14 cellular contexts compared by ENCODE assay signal in genomic region chr12:11658796-11659195, GRCh38. TPM values are rescaled to one million over a fixed set of nuclear protein-coding genes. Genes with fewer than 3 reads are reported as not detected.
DNase-seq lines count a peak whose midpoint lies in the region; ATAC-seq and TF ChIP-seq lines count a peak whose summit lies in the region.
"Had no signal": no experiment of that assay in that cellular context is flagged by ENCODE, and none has a peak within 500 bp of the region (broad histone marks: within the 10 kb centered on the region; RNA-seq: fewer than 3 reads in every experiment).

No MANE protein-coding gene starts in this region.

- POLR2A ChIA-PET in CD4-positive, alpha-beta memory T cell (lab: Charles Lee; ENCODE audit: partially characterized antibody), result interaction anchor here (1.3 to 1.7 kb wide), 2 partner anchors 9 to 113 kb away, joined by 3 to 4 read pairs; partner anchors contain the start of gene ETV6

- ATAC-seq in sciatic nerve, result no peak
- no peak for ATAC-seq in HG03280 (IDR thresholded peaks at IDR 0.05; ENCODE audit: unreplicated experiment)

- peaks cover 97% of the 10 kb centered on the region for H3K79me2 ChIP-seq in osteoblast (ENCODE audit: insufficient read depth, low read length)

- H3K27me3 Mint-ChIP-seq in CD4-positive, alpha-beta memory T cell, result no peaks in the 10 kb centered on the region

- no peaks in the 10 kb centered on the region for H3K9me3 ChIP-seq in CD4-positive, alpha-beta memory T cell (ENCODE audit: control insufficient read depth in 1 of 2, low read length in 2 of 2)
- H3K9me3 ChIP-seq in osteoblast (ENCODE audit: low read depth, low read length), result no peaks in the 10 kb centered on the region
- H3K9me3 ChIP-seq: ascending aorta, SJCRH30 had no signal

- H3K4me2 ChIP-seq in osteoblast (ENCODE audit: insufficient read depth, low read length), result peak overlapping the region; percentile 5

- peaks cover 51% of the 10 kb centered on the region for H4K20me1 ChIP-seq in osteoblast (ENCODE audit: insufficient read depth, low read length)

- H3K36me3 Mint-ChIP-seq in CD4-positive, alpha-beta memory T cell, result peaks cover 16 to 18% of the 10 kb centered on the region in 2 donors

- no peak for DNase-seq in CD4-positive, alpha-beta memory T cell
- DNase-seq in RPMI7951 (ENCODE audit: low read depth), result peak; percentile 89
- peak; percentile 56 for DNase-seq in epithelial cell of esophagus (ENCODE audit: low read depth)
- DNase-seq in osteoblast (ENCODE audit: insufficient read length, low spot score, missing footprints), result no peak
- no peak for DNase-seq in sciatic nerve (ENCODE audit: low spot score)
- DNase-seq in DMS153 treated with DMSO at 0.1 percent for 48 hours (lab: John Stamatoyannopoulos, UW; ENCODE audit: unreplicated experiment), result no peak
- no peak for DNase-seq in pons (ENCODE audit: low spot score)
- DNase-seq: activated CD4-positive, alpha-beta T cell treated with anti-CD3 and anti-CD28 coated beads, Interleukin-2, amount 50 U/mL, for 1 hour; DMS53; NCI-H446 treated with DMSO at 0.1 percent for 48 hours; small intestine had no signal

- no peak overlapping the region for H2AFZ ChIP-seq in osteoblast (ENCODE audit: low read length)

- intact Hi-C loops in CD4-positive, alpha-beta memory T cell (cut with micrococcal nuclease), result no loop called here
- intact Hi-C loops in sciatic nerve (cut with DNase I), result no loop called here

- H3K4me1 Mint-ChIP-seq in CD4-positive, alpha-beta memory T cell, result peaks cover 60 to 89% (median 80%) of the 10 kb centered on the region in 4 donors

- no peak overlapping the region for H3K27ac ChIP-seq in CD4-positive, alpha-beta memory T cell (ENCODE audit: low read depth, low read length)
- H3K27ac ChIP-seq in osteoblast (ENCODE audit: low read depth, low read length), result peak overlapping the region; percentile 23
- H3K27ac ChIP-seq: SJCRH30 had no signal

- no peaks in the 10 kb centered on the region for H3K27me3 ChIP-seq in CD4-positive, alpha-beta memory T cell (ENCODE audit: insufficient read depth, low read length)
- no peaks in the 10 kb centered on the region for H3K27me3 ChIP-seq in osteoblast (ENCODE audit: insufficient read depth, low read length)
- H3K27me3 ChIP-seq: ascending aorta, SJCRH30 had no signal

- peak overlapping the region in 3 of 8 donors; percentile 11 to 53 (median 11) for H3K4me3 Mint-ChIP-seq in CD4-positive, alpha-beta memory T cell

- H3K4me1 ChIP-seq in CD4-positive, alpha-beta memory T cell (ENCODE audit: insufficient read depth, low read length), result peaks cover 90% of the 10 kb centered on the region
- H3K4me1 ChIP-seq in osteoblast (ENCODE audit: insufficient read depth, low read length), result peaks cover 21% of the 10 kb centered on the region

- H3K36me3 ChIP-seq in CD4-positive, alpha-beta memory T cell (ENCODE audit: insufficient read depth, low read length), result no peaks in the 10 kb centered on the region
- H3K36me3 ChIP-seq in osteoblast (ENCODE audit: insufficient read depth, low read length), result peaks cover 3% of the 10 kb centered on the region
- H3K36me3 ChIP-seq: ascending aorta, SJCRH30 had no signal

- H3K27ac Mint-ChIP-seq in CD4-positive, alpha-beta memory T cell, result peak overlapping the region in 4 of 7 donors; percentile 37 to 68 (median 46)

- CTCF ChIA-PET in CD4-positive, alpha-beta memory T cell (lab: Charles Lee; ENCODE audit: partially characterized antibody), result no interaction called here

- no peak overlapping the region for H3K4me3 ChIP-seq in CD4-positive, alpha-beta memory T cell (ENCODE audit: low read length in 2 of 2)
- H3K4me3 ChIP-seq in epithelial cell of esophagus (ENCODE audit: low read length), result no peak overlapping the region
- no peak overlapping the region for H3K4me3 ChIP-seq in osteoblast (ENCODE audit: insufficient read depth, low read length)
- H3K4me3 ChIP-seq: ascending aorta, SJCRH30 had no signal

- peaks cover 0 to 3% (median 0%) of the 10 kb centered on the region in 8 donors for H3K9me3 Mint-ChIP-seq in CD4-positive, alpha-beta memory T cell

- no peak for TF ChIP-seq CTCF in epithelial cell of esophagus (IDR thresholded peaks at IDR 0.05; ENCODE audit: insufficient read depth, low read depth, low read length, missing control alignments)
- TF ChIP-seq CTCF in osteoblast (IDR thresholded peaks at IDR 0.05; ENCODE audit: extremely low read depth, low read depth, low read length), result no peak

RNA-seq across cellular contexts. Expression of gene ETV6, which starts 9.3 kb away (rescaled TPM):
- total RNA-seq in CD4-positive, alpha-beta memory T cell, result 10 to 100 TPM; 41.3 to 43.9 TPM
- 10 to 100 TPM in 1 of 2 donors, 1 to 10 TPM in 1; 3.3 to 10.1 TPM for polyA plus RNA-seq in CD4-positive, alpha-beta memory T cell
- total RNA-seq in RPMI7951 (2014; rRNA removed; shearing (Covaris generic)), result 6.4 and 7.9 TPM in 2 replicates
- total RNA-seq in osteoblast (16.3 and 18.3 TPM in 2 replicates), sciatic nerve (38.8 TPM)

Comparison
In these comparisons a context has a peak if more than half of its experiments do, and no peak if none do; other contexts are left out.
1. DNase-seq: peak in RPMI7951 (single experiment) and epithelial cell of esophagus (single experiment); none in CD4-positive, alpha-beta memory T cell (0 of 5), osteoblast (single experiment), sciatic nerve (single experiment), DMS153 treated with DMSO at 0.1 percent for 48 hours (single experiment) and pons (single experiment).